ENCODE assay signal across 9 cellular contexts in genomic region chr9:95724253-95724991, GRCh38.
DNase-seq lines count a peak whose midpoint lies in the region; ATAC-seq and TF ChIP-seq lines count a peak whose summit lies in the region.
"Had no signal": no experiment of that assay in that cellular context is flagged by ENCODE, and none has a peak within 500 bp of the region (broad histone marks: within the 10 kb centered on the region; RNA-seq: fewer than 3 reads in every experiment).

No MANE protein-coding gene starts in this region.

- no peaks in the 10 kb centered on the region for H3K9me2 ChIP-seq in OCI-LY7 (ENCODE audit: insufficient read depth, low read length)

- TF ChIP-seq CTCF in OCI-LY7 (conservative IDR thresholded peaks at IDR 0.05; ENCODE audit: low read length) = no peak

- no peak overlapping the region for H3K27ac ChIP-seq in OCI-LY7 (ENCODE audit: low read depth, low read length, poor library complexity, severe bottlenecking)
- H3K27ac ChIP-seq: cardiac muscle cell had no signal

- H3K9me3 ChIP-seq in OCI-LY7 (ENCODE audit: low read length) = no peaks in the 10 kb centered on the region

- H3K9me3 Mint-ChIP-seq in activated naive CD4-positive, alpha-beta T cell treated with anti-CD3 and anti-CD28 coated beads, Interleukin-2, amount 50 U/mL, for 72 hours = peaks cover 12 to 18% of the 10 kb centered on the region in 2 donors

- peaks cover 16 to 31% of the 10 kb centered on the region in 2 donors for H3K36me3 Mint-ChIP-seq in activated naive CD4-positive, alpha-beta T cell treated with anti-CD3 and anti-CD28 coated beads, Interleukin-2, amount 50 U/mL, for 72 hours

- H2AFZ ChIP-seq in OCI-LY7 (ENCODE audit: low read length) = no peak overlapping the region

- H3K36me3 ChIP-seq in OCI-LY7 (ENCODE audit: insufficient read depth, low read length) = no peaks in the 10 kb centered on the region
- H3K36me3 ChIP-seq: cardiac muscle cell had no signal

- peak overlapping the region; percentile 33 for H3K4me2 ChIP-seq in OCI-LY7 (ENCODE audit: low read length)

- intact Hi-C loops in OCI-LY7 (cut with micrococcal nuclease; ENCODE audit: unreplicated experiment) = no loop called here

- peaks cover 12% of the 10 kb centered on the region for H3K4me1 ChIP-seq in OCI-LY7 (ENCODE audit: insufficient read depth, low read length, poor library complexity, severe bottlenecking)

- peak overlapping the region; percentile 63 to 82 for H3K27ac Mint-ChIP-seq in activated naive CD4-positive, alpha-beta T cell treated with anti-CD3 and anti-CD28 coated beads, Interleukin-2, amount 50 U/mL, for 72 hours

- POLR2A ChIA-PET in OCI-LY7 (lab: Charles Lee) = no interaction called here

- DNase-seq in OCI-LY7 (ENCODE audit: low spot score) (peak; percentile 57), NCI-H226 (no peak), dedifferentiated amniotic fluid mesenchymal stem cell (ENCODE audit: extremely low spot score) (no peak), SHP77 treated with DMSO at 0.1 percent for 48 hours (lab: John Stamatoyannopoulos, UW) (no peak)
- peak; percentile 56 to 77 for DNase-seq in activated naive CD4-positive, alpha-beta T cell treated with anti-CD3 and anti-CD28 coated beads, Interleukin-2, amount 50 U/mL, for 72 hours (ENCODE audit: low spot score in 2 of 2)
- DNase-seq in stimulated activated CD8-positive, alpha-beta memory T cell treated with anti-CD3 and anti-CD28 coated beads, Interleukin-7, amount 100 ng/mL, for 1 hour (ENCODE audit: low read depth in 2 of 2) = peak; percentile 16 to 27

- no TSS peak for BruUV-seq in OCI-LY7 (replicated peaks; lab: Mats Ljungman, UMichigan)

- CTCF ChIA-PET in OCI-LY7 (lab: Charles Lee; ENCODE audit: unreplicated experiment) = interaction anchor here (0.6 kb wide), 1 partner anchor 325 kb away, joined by 3 read pairs; no protein-coding TSS in a partner anchor

- H4K20me1 ChIP-seq in OCI-LY7 (ENCODE audit: insufficient read depth, low read length) = no peaks in the 10 kb centered on the region

- no peaks in the 10 kb centered on the region for H3K79me2 ChIP-seq in OCI-LY7 (ENCODE audit: insufficient read depth, low read depth, low read length)

- ATAC-seq in GM18498 (IDR thresholded peaks at IDR 0.05; ENCODE audit: unreplicated experiment) (peak; percentile 96), HG02763 (IDR thresholded peaks at IDR 0.05; ENCODE audit: unreplicated experiment) (peak; percentile 88)
- ATAC-seq in activated naive CD4-positive, alpha-beta T cell treated with anti-CD3 and anti-CD28 coated beads, Interleukin-2, amount 50 U/mL, for 72 hours = peak; percentile 89 to 95

- H3K4me3 ChIP-seq in OCI-LY7 (ENCODE audit: low read depth, low read length, poor library complexity, severe bottlenecking) = no peak overlapping the region
- H3K4me3 ChIP-seq: cardiac muscle cell had no signal

Comparison
In these comparisons a context has a peak if more than half of its experiments do, and no peak if none do; other contexts are left out.
1. DNase-seq: peak in OCI-LY7 (single experiment), activated naive CD4-positive, alpha-beta T cell treated with anti-CD3 and anti-CD28 coated beads, Interleukin-2, amount 50 U/mL, for 72 hours (2 of 2) and stimulated activated CD8-positive, alpha-beta memory T cell treated with anti-CD3 and anti-CD28 coated beads, Interleukin-7, amount 100 ng/mL, for 1 hour (2 of 2); none in NCI-H226 (single experiment), dedifferentiated amniotic fluid mesenchymal stem cell (single experiment) and SHP77 treated with DMSO at 0.1 percent for 48 hours (single experiment).
2. Peak in every context shown above with its lines, with median percentiles within 50 percentile points of each other: ATAC-seq.